ENCODE assay signal across 8 cellular contexts in the genomic region with DNA sequence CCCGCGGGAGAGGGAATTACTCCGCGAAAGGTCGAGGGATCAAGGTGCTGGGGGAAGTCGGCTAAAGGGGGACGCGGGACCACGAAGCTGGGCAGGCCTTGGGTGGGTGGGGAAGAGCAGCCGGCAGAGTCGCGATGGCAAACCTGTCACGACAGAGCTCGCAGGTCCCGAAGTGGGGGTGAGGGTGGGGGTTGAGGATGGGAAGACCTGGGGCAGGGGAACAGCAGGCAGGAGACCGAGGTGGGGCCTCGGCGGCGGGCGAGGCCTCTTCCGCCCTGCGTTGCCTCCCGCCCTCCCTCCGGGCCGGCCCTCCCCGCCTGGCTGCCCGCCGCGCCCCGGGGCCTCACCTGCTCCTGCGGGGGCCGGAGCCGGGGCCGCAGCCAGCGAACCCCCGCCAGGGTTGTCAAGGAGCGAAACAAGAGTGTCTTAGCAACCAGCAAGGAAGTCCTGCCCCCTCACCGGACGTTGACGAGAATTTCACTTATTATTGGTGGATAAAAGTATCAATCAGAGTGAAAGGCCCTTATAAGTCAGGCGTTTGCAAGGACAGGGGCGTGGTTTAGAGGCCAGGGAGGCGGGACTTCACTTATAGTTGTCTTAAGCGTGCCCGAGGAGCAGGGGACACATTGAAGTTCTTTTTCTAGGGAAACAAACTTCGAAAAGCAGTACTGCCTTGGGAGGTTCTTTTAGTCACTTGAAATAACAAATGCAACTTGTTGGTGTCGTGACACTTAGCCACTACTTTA. TPM values are rescaled to one million over a fixed set of nuclear protein-coding genes. Genes with fewer than 3 reads are reported as not detected.
DNase-seq lines count a peak whose midpoint lies in the region; ATAC-seq and TF ChIP-seq lines count a peak whose summit lies in the region.

DNAL4 (minus strand) TSS at position 423 of the 746 bp plus-strand sequence. CDS start 11,412 bp downstream, outside the sequence.

- ATAC-seq in GM21576 (IDR thresholded peaks at IDR 0.05; ENCODE audit: unreplicated experiment), result peak; percentile 85

- H3K4me1 Mint-ChIP-seq in IgD-negative memory B cell, result peaks cover 13 to 15% (median 13%) of the 10 kb centered on the region in 3 donors

- H3K27ac Mint-ChIP-seq in IgD-negative memory B cell, result peak within 1 kb of the TSS; percentile 69 to 89 (median 80)

- no peak for TF ChIP-seq CTCF in epithelial cell of esophagus (IDR thresholded peaks at IDR 0.05; ENCODE audit: insufficient read depth, low read depth, low read length, missing control alignments)

- peak; percentile 90 for DNase-seq in DMS 273 treated with DMSO at 0.1 percent for 48 hours (lab: John Stamatoyannopoulos, UW)
- DNase-seq in OCI-M1 (lab: John Stamatoyannopoulos, UW), result peak; percentile 98
- peak; percentile 82 for DNase-seq in activated T-cell treated with anti-CD3 and anti-CD28 coated beads for 48 hours (ENCODE audit: low read depth)
- peak; percentile 97 for DNase-seq in epithelial cell of esophagus (ENCODE audit: low read depth)
- DNase-seq in middle frontal gyrus (ENCODE audit: extremely low spot score, low spot score), result peak; percentile 96
- DNase-seq in stimulated activated CD8-positive, alpha-beta memory T cell treated with anti-CD3 and anti-CD28 coated beads, Interleukin-2, amount 100 ng/mL, for 1 hour (ENCODE audit: low read depth in 2 of 2), result peak; percentile 73 to 84

- H3K9me3 Mint-ChIP-seq in IgD-negative memory B cell, result no peaks in the 10 kb centered on the region

- H3K27me3 Mint-ChIP-seq in IgD-negative memory B cell, result peaks cover 6% of the 10 kb centered on the region

- peak within 1 kb of the TSS; percentile 85 to 96 (median 92) for H3K4me3 Mint-ChIP-seq in IgD-negative memory B cell

- peak within 1 kb of the TSS; percentile 89 for H3K4me3 ChIP-seq in epithelial cell of esophagus (ENCODE audit: low read length)

- H3K36me3 Mint-ChIP-seq in IgD-negative memory B cell, result no peaks in the 10 kb centered on the region

RNA-seq across cellular contexts. Expression of gene DNAL4, which starts in this region (rescaled TPM):
- 9.0 TPM for polyA plus RNA-seq in IgD-negative memory B cell

Comparison
In these comparisons a context has a peak if more than half of its experiments do, and no peak if none do; other contexts are left out.
1. Peak in every context shown above with its lines: DNase-seq, ATAC-seq and H3K4me3 ChIP-seq.